ENCODE assay signal across 1 cellular context in genomic region chrX:119852410-119853353, GRCh38.
A peak's percentile ranks its signal among the peaks of the same experiment; 100 is the strongest.
TF ChIP-seq lines count a peak whose summit lies in the region.

TSS of gene UPF3B (minus strand) at chrX:119852963. CDS start at chrX:119852928, 35 bp downstream.

TF ChIP-seq in HepG2, 621 proteins besides CTCF, POLR2A, EP300 and RAD21 (continued from another document and continues in another):
- TF ChIP-seq ZNF770 (CRISPR knock-in tag; IDR thresholded peaks at IDR 0.05) (peak; percentile 1; the same call in 1 of the 2 replicates), ZNF580 (CRISPR knock-in tag; IDR thresholded peaks at IDR 0.05; ENCODE audit: borderline replicate concordance, low read depth) (peak; percentile 37; the same call in 1 of the 2 replicates), WIZ (CRISPR knock-in tag; IDR thresholded peaks at IDR 0.05) (no peak), SMC3 (IDR thresholded peaks at IDR 0.05; ENCODE audit: low read length) (no peak), PAXIP1 (CRISPR knock-in tag; conservative IDR thresholded peaks at IDR 0.05) (peak; percentile 44; the same call in 1 of the 2 replicates), POLR2AphosphoS5 (IDR thresholded peaks at IDR 0.05; ENCODE audit: low read depth, low read length) (peak; percentile 77), ZNF687 (CRISPR knock-in tag; IDR thresholded peaks at IDR 0.05) (peak; percentile 65), GATAD1 (CRISPR knock-in tag; IDR thresholded peaks at IDR 0.05) (peak; percentile 60), ZNF704 (CRISPR knock-in tag; IDR thresholded peaks at IDR 0.05; ENCODE audit: borderline replicate concordance) (peak; percentile 37; the same call in 1 of the 2 replicates), ZSCAN25 (CRISPR knock-in tag; IDR thresholded peaks at IDR 0.05) (no peak), TFDP2 (CRISPR knock-in tag; IDR thresholded peaks at IDR 0.05) (peak; percentile 87), HIC2 (CRISPR knock-in tag; IDR thresholded peaks at IDR 0.05; ENCODE audit: low read depth) (peak; percentile 37; the same call in 1 of the 2 replicates), CCDC6 (CRISPR knock-in tag; IDR thresholded peaks at IDR 0.05) (no peak), SRY (CRISPR knock-in tag; IDR thresholded peaks at IDR 0.05) (0 out of 2 replicates have a peak, but pooled peaks have one; percentile 27), HNRNPLL (IDR thresholded peaks at IDR 0.05; ENCODE audit: low read depth, low read length, poor library complexity, severe bottlenecking) (peak; percentile 43), PHF21A (CRISPR knock-in tag; IDR thresholded peaks at IDR 0.05) (0 out of 2 replicates have a peak, but pooled peaks have one; percentile 53), BCL3 (CRISPR knock-in tag; IDR thresholded peaks at IDR 0.05) (no peak), ZNF577 (CRISPR knock-in tag; IDR thresholded peaks at IDR 0.05; ENCODE audit: borderline replicate concordance, low read depth) (no peak), HNF1B (CRISPR knock-in tag; IDR thresholded peaks at IDR 0.05) (peak; percentile 40; the same call in 1 of the 2 replicates), CSRNP2 (CRISPR knock-in tag; conservative IDR thresholded peaks at IDR 0.05; ENCODE audit: low read depth) (no peak), ZNF431 (CRISPR knock-in tag; IDR thresholded peaks at IDR 0.05; ENCODE audit: borderline replicate concordance, low read depth) (no peak), MBNL3 (CRISPR knock-in tag; conservative IDR thresholded peaks at IDR 0.05) (no peak), RBAK (CRISPR knock-in tag; IDR thresholded peaks at IDR 0.05) (no peak), ZNF276 (CRISPR knock-in tag; IDR thresholded peaks at IDR 0.05; ENCODE audit: low read depth) (no peak)
